ENCODE assay signal across 12 cellular contexts in the genomic region with DNA sequence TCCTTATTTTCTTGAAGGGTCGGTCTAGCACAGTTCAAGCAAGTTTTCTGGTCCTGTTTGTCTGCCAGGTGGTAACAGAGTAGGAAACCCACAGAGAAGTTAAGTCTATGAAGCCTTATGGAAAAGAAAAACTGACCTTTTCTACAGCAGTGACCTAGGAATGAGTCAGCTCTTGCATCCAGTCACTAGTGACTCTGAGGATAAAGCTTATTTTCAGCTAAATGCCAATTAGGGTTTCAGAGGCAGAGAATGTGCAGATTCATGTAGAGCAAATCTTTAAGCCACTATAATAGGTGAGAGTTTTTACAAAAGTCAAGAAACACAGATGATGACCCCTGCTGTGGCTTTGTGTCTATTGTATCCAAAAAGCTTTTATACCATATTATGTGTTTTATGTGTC.
A peak's percentile ranks its signal among the peaks of the same experiment; 100 is the strongest.
DNase-seq lines count a peak whose midpoint lies in the region; ATAC-seq and TF ChIP-seq lines count a peak whose summit lies in the region.
"Had no signal": no experiment of that assay in that cellular context is flagged by ENCODE, and none has a peak within 500 bp of the region (broad histone marks: within the 10 kb centered on the region; RNA-seq: fewer than 3 reads in every experiment).

No MANE protein-coding gene starts in this region.

- H3K4ac ChIP-seq in trophoblast cell (ENCODE audit: low read depth, low read length), result no peak overlapping the region

- H2AFZ ChIP-seq in trophoblast cell (ENCODE audit: insufficient read depth, low read length, poor library complexity), result no peak overlapping the region
- H2AFZ ChIP-seq: parathyroid adenoma had no signal

- DNase-seq in MCF 10A (ENCODE audit: unreplicated experiment) (peak; percentile 45), breast epithelium (ENCODE audit: low spot score in 2 of 2) (no peak), trophoblast cell (no peak), NCI-H526 treated with DMSO at 0.1 percent for 48 hours (lab: John Stamatoyannopoulos, UW) (no peak), T-cell (no peak)
- DNase-seq: activated CD4-positive, CD25-positive, alpha-beta regulatory T cell had no signal

- no TSS peak for BruUV-seq in MCF 10A (replicated peaks; lab: Mats Ljungman, UMichigan)

- peak; percentile 86 for ATAC-seq in activated T-helper 17 cell treated with anti-CD3 and anti-CD28 coated beads, Interleukin-2, amount 50 U/mL, for 72 hours (replicated peaks)
- no peak for ATAC-seq in T-cell (replicated peaks in 1 of 4)
- no peak for ATAC-seq in HG02885 (IDR thresholded peaks at IDR 0.05; ENCODE audit: poor library complexity, unreplicated experiment)

- H3K18ac ChIP-seq in trophoblast cell (ENCODE audit: low read length), result no peak overlapping the region

- no peak overlapping the region for H4K8ac ChIP-seq in trophoblast cell (ENCODE audit: low read depth, low read length)

- H3K9ac ChIP-seq in iPS-18a (ENCODE audit: low read length), result no peak overlapping the region
- H3K9ac ChIP-seq in trophoblast cell (ENCODE audit: low read length), result no peak overlapping the region
- H3K9ac ChIP-seq: parathyroid adenoma had no signal

- H3K4me3 Mint-ChIP-seq in MCF 10A (ENCODE audit: unreplicated experiment), result no peak overlapping the region
- H3K4me3 Mint-ChIP-seq in activated T-helper 17 cell treated with anti-CD3 and anti-CD28 coated beads, Interleukin-2, amount 50 U/mL, for 72 hours, result no peak overlapping the region
- H3K4me3 Mint-ChIP-seq in T-cell, result no peak overlapping the region
- H3K4me3 Mint-ChIP-seq: IgD-negative memory B cell had no signal

- no CpG with 5 or more reads among the region's 1 CpG for WGBS in trophoblast cell (ENCODE audit: extremely low coverage, insufficient coverage, insufficient read length)

- H3K9me3 ChIP-seq in breast epithelium (no peaks in the 10 kb centered on the region), iPS-18a (ENCODE audit: control insufficient read depth, low read depth, low read length) (no peaks in the 10 kb centered on the region), trophoblast cell (ENCODE audit: insufficient read depth, low read depth, low read length) (no peaks in the 10 kb centered on the region)

- CTCF ChIA-PET in MCF 10A (lab: Yijun Ruan, JAX) (interaction anchor here (0.8 kb wide), 1 partner anchor 59 kb away, joined by 4 read pairs; no protein-coding TSS in a partner anchor), T-cell (lab: Charles Lee) (no interaction called here)

- no peak overlapping the region for H4K12ac ChIP-seq in trophoblast cell (ENCODE audit: low read depth, low read length)

- H3K27ac ChIP-seq in breast epithelium, result no peak overlapping the region
- peak overlapping the region; percentile 21 for H3K27ac ChIP-seq in iPS-18a (ENCODE audit: low read length)
- no peak overlapping the region for H3K27ac ChIP-seq in trophoblast cell (ENCODE audit: low read depth, low read length)
- H3K27ac ChIP-seq: C4-2B, parathyroid adenoma had no signal

- no peak overlapping the region for H3K4me3 ChIP-seq in breast epithelium
- no peak overlapping the region for H3K4me3 ChIP-seq in iPS-18a (ENCODE audit: low read length)
- no peak overlapping the region for H3K4me3 ChIP-seq in trophoblast cell (ENCODE audit: low read depth, low read length)

- H3K4me2 ChIP-seq in trophoblast cell (ENCODE audit: low read length), result no peak overlapping the region

- no peaks in the 10 kb centered on the region for H3K79me1 ChIP-seq in trophoblast cell (ENCODE audit: low read length)

- H3K27me3 ChIP-seq in breast epithelium (no peaks in the 10 kb centered on the region), iPS-18a (ENCODE audit: control insufficient read depth, insufficient read depth, low read length) (no peaks in the 10 kb centered on the region), trophoblast cell (ENCODE audit: insufficient read depth, low read length) (no peaks in the 10 kb centered on the region)

- POLR2A ChIA-PET in MCF 10A (lab: Yijun Ruan, JAX), result no interaction called here
- POLR2A ChIA-PET in T-cell (lab: Charles Lee), result no interaction called here

- H3K36me3 Mint-ChIP-seq in MCF 10A (ENCODE audit: insufficient read depth, unreplicated experiment), result peaks cover 6% of the 10 kb centered on the region
- no peaks in the 10 kb centered on the region for H3K36me3 Mint-ChIP-seq in activated T-helper 17 cell treated with anti-CD3 and anti-CD28 coated beads, Interleukin-2, amount 50 U/mL, for 72 hours (ENCODE audit: low read depth)
- H3K36me3 Mint-ChIP-seq in T-cell, result peaks cover 19% of the 10 kb centered on the region
- H3K36me3 Mint-ChIP-seq: IgD-negative memory B cell had no signal

- no peak overlapping the region for H4K91ac ChIP-seq in trophoblast cell (ENCODE audit: low read depth, low read length)

- intact Hi-C loops in MCF 10A (cut with micrococcal nuclease), result no loop called here
- intact Hi-C loops in breast epithelium (cut with DNase I; ENCODE audit: low total_unique reads), result no loop called here

- H3K9me3 Mint-ChIP-seq in MCF 10A (ENCODE audit: unreplicated experiment), result no peaks in the 10 kb centered on the region
- no peaks in the 10 kb centered on the region for H3K9me3 Mint-ChIP-seq in activated T-helper 17 cell treated with anti-CD3 and anti-CD28 coated beads, Interleukin-2, amount 50 U/mL, for 72 hours
- H3K9me3 Mint-ChIP-seq in T-cell, result no peaks in the 10 kb centered on the region
- H3K9me3 Mint-ChIP-seq: IgD-negative memory B cell had no signal

- no peaks in the 10 kb centered on the region for H3K79me2 ChIP-seq in trophoblast cell (ENCODE audit: control insufficient read depth, insufficient read depth, low read length, poor library complexity)
- H3K79me2 ChIP-seq: parathyroid adenoma had no signal

- H3K23ac ChIP-seq in trophoblast cell (ENCODE audit: low read length), result no peak overlapping the region

- H3K4me1 ChIP-seq in breast epithelium, result no peaks in the 10 kb centered on the region
- H3K4me1 ChIP-seq in iPS-18a (ENCODE audit: control insufficient read depth, low read depth, low read length), result peaks cover 9% of the 10 kb centered on the region
- H3K4me1 ChIP-seq in trophoblast cell (ENCODE audit: control insufficient read depth in 1 of 2, insufficient read depth in 2 of 2, low read length in 2 of 2), result no peaks in the 10 kb centered on the region
- H3K4me1 ChIP-seq: parathyroid adenoma had no signal

- H3K36me3 ChIP-seq in breast epithelium, result no peaks in the 10 kb centered on the region
- H3K36me3 ChIP-seq in iPS-18a (ENCODE audit: control insufficient read depth, low read depth, low read length), result no peaks in the 10 kb centered on the region
- no peaks in the 10 kb centered on the region for H3K36me3 ChIP-seq in trophoblast cell (ENCODE audit: control insufficient read depth in 1 of 2, insufficient read depth in 2 of 2, low read length in 2 of 2)

- no peak overlapping the region for H2AK5ac ChIP-seq in trophoblast cell (ENCODE audit: low read length)

- TF ChIP-seq CTCF in MCF 10A (IDR thresholded peaks at IDR 0.05; ENCODE audit: unreplicated experiment) (no peak), breast epithelium (IDR thresholded peaks at IDR 0.05) (no peak)

- H3K27me3 Mint-ChIP-seq in MCF 10A (ENCODE audit: insufficient read depth, unreplicated experiment) (no peaks in the 10 kb centered on the region), T-cell (no peaks in the 10 kb centered on the region)
- no peaks in the 10 kb centered on the region for H3K27me3 Mint-ChIP-seq in activated T-helper 17 cell treated with anti-CD3 and anti-CD28 coated beads, Interleukin-2, amount 50 U/mL, for 72 hours
- H3K27me3 Mint-ChIP-seq: IgD-negative memory B cell had no signal

- no peak for TF ChIP-seq POLR2A in breast epithelium (IDR thresholded peaks at IDR 0.05)

- H3K27ac Mint-ChIP-seq in MCF 10A (ENCODE audit: low read depth, unreplicated experiment) (no peak overlapping the region), T-cell (no peak overlapping the region)
- no peak overlapping the region for H3K27ac Mint-ChIP-seq in activated T-helper 17 cell treated with anti-CD3 and anti-CD28 coated beads, Interleukin-2, amount 50 U/mL, for 72 hours
- H3K27ac Mint-ChIP-seq: IgD-negative memory B cell had no signal

- no peak overlapping the region for H3K14ac ChIP-seq in trophoblast cell (ENCODE audit: low read length)

- no peak overlapping the region for H2BK12ac ChIP-seq in trophoblast cell (ENCODE audit: low read length)

- no peak overlapping the region for H2BK120ac ChIP-seq in trophoblast cell (ENCODE audit: insufficient read depth, low read length, poor library complexity)

- H3K4me1 Mint-ChIP-seq in MCF 10A (ENCODE audit: insufficient read depth, unreplicated experiment) (no peaks in the 10 kb centered on the region), T-cell (no peaks in the 10 kb centered on the region)
- H3K4me1 Mint-ChIP-seq in activated T-helper 17 cell treated with anti-CD3 and anti-CD28 coated beads, Interleukin-2, amount 50 U/mL, for 72 hours, result no peaks in the 10 kb centered on the region
- H3K4me1 Mint-ChIP-seq: IgD-negative memory B cell had no signal

- H2BK5ac ChIP-seq in trophoblast cell (ENCODE audit: low read depth, low read length, poor library complexity), result no peak overlapping the region
